ENCODE assay signal across 12 cellular contexts in genomic region chr5:61245936-61246335, GRCh38.
DNase-seq lines count a peak whose midpoint lies in the region.
"Had no signal": no experiment of that assay in that cellular context is flagged by ENCODE, and none has a peak within 500 bp of the region (broad histone marks: within the 10 kb centered on the region; RNA-seq: fewer than 3 reads in every experiment).

No MANE protein-coding gene starts in this region.

- no peaks in the 10 kb centered on the region for H3K27me3 ChIP-seq in adipocyte (replicated peaks; ENCODE audit: control insufficient read depth, insufficient read depth, low read length)
- H3K27me3 ChIP-seq in mesendoderm (ENCODE audit: insufficient read depth, low read length, poor library complexity): no peaks in the 10 kb centered on the region
- H3K27me3 ChIP-seq: heart left ventricle had no signal

- H3K4me3 ChIP-seq in adipocyte (ENCODE audit: low read length) (no peak overlapping the region), mesendoderm (ENCODE audit: low read length) (no peak overlapping the region)
- H3K4me3 ChIP-seq: heart left ventricle had no signal

- H3K9me3 ChIP-seq in adipocyte (ENCODE audit: control insufficient read depth, low read length): no peaks in the 10 kb centered on the region

- H3K4me1 ChIP-seq in adipocyte (ENCODE audit: control insufficient read depth, insufficient read depth, low read length): no peaks in the 10 kb centered on the region
- no peaks in the 10 kb centered on the region for H3K4me1 ChIP-seq in mesendoderm (ENCODE audit: control insufficient read depth, low read depth, low read length)

- H2AK5ac ChIP-seq in mesendoderm (ENCODE audit: low read length): no peak overlapping the region

- no peak overlapping the region for H3K23ac ChIP-seq in mesendoderm (ENCODE audit: low read length)

- H3K4me2 ChIP-seq in mesendoderm (ENCODE audit: low read length): no peak overlapping the region

- no peak overlapping the region for H2BK120ac ChIP-seq in mesendoderm (ENCODE audit: low read depth, low read length)

- no peak overlapping the region for H3K27ac ChIP-seq in mesendoderm (ENCODE audit: low read depth, low read length)

- no peak overlapping the region for H4K5ac ChIP-seq in mesendoderm (ENCODE audit: low read length)

- H3K79me2 ChIP-seq in mesendoderm (ENCODE audit: control insufficient read depth, insufficient read depth, low read length): no peaks in the 10 kb centered on the region

- no peak overlapping the region for H2BK5ac ChIP-seq in mesendoderm (ENCODE audit: low read length)

- no peak overlapping the region for H4K8ac ChIP-seq in mesendoderm (ENCODE audit: low read depth, low read length)

- H3K9ac ChIP-seq in adipocyte (ENCODE audit: low read length) (no peak overlapping the region), mesendoderm (ENCODE audit: low read length) (no peak overlapping the region)

- H3K56ac ChIP-seq in mesendoderm (ENCODE audit: low read length): no peak overlapping the region

- DNase-seq in NCI-H1694 treated with DMSO at 0.1 percent for 48 hours (lab: John Stamatoyannopoulos, UW) (peak; percentile 89), adipocyte (ENCODE audit: low read depth) (peak; percentile 31), iris pigment epithelial cell (ENCODE audit: low read depth) (peak; percentile 14), superior temporal gyrus (ENCODE audit: extremely low spot score) (peak; percentile 53), mesendoderm (no peak), NCI-H128 (lab: John Stamatoyannopoulos, UW; ENCODE audit: unreplicated experiment) (no peak)
- DNase-seq in stimulated activated CD8-positive, alpha-beta memory T cell treated with anti-CD3 and anti-CD28 coated beads, Interleukin-4, amount 100 ng/mL, for 48 hours: no peak
- DNase-seq: CD8-positive, alpha-beta T cell; natural killer cell; NCI-H526 treated with DMSO at 0.1 percent for 48 hours; T-helper 9 cell had no signal

- H2BK15ac ChIP-seq in mesendoderm (replicated peaks; ENCODE audit: low read depth): no peak overlapping the region

- no peaks in the 10 kb centered on the region for H3K36me3 ChIP-seq in adipocyte (ENCODE audit: control insufficient read depth, insufficient read depth, low read length, severe bottlenecking)
- no peaks in the 10 kb centered on the region for H3K36me3 ChIP-seq in mesendoderm (ENCODE audit: control insufficient read depth, insufficient read depth, low read length)
- H3K36me3 ChIP-seq: heart left ventricle had no signal

- no CpG with 5 or more reads among the region's 9 CpGs for WGBS in mesendoderm (ENCODE audit: extremely low coverage, insufficient coverage, low lambda C conversion rate)

- no peaks in the 10 kb centered on the region for H3K79me1 ChIP-seq in mesendoderm (ENCODE audit: low read length)

- H3K4ac ChIP-seq in mesendoderm (ENCODE audit: low read depth, low read length): no peak overlapping the region

- no peak overlapping the region for H3K18ac ChIP-seq in mesendoderm (ENCODE audit: low read length)

Comparison
In these comparisons a context has a peak if more than half of its experiments do, and no peak if none do; other contexts are left out.
1. DNase-seq: peak in NCI-H1694 treated with DMSO at 0.1 percent for 48 hours (single experiment), adipocyte (single experiment), iris pigment epithelial cell (single experiment) and superior temporal gyrus (single experiment); none in mesendoderm (single experiment), stimulated activated CD8-positive, alpha-beta memory T cell treated with anti-CD3 and anti-CD28 coated beads, Interleukin-4, amount 100 ng/mL, for 48 hours (single experiment) and NCI-H128 (single experiment).